In genomic region chr10:68856352-68856751, GRCh38 we compare ENCODE assay signal across 20 cellular contexts. TPM values are rescaled to one million over a fixed set of nuclear protein-coding genes. Genes with fewer than 3 reads are reported as not detected.
DNase-seq lines count a peak whose midpoint lies in the region; ATAC-seq and TF ChIP-seq lines count a peak whose summit lies in the region.
"Had no signal": no experiment of that assay in that cellular context is flagged by ENCODE, and none has a peak within 500 bp of the region (broad histone marks: within the 10 kb centered on the region; RNA-seq: fewer than 3 reads in every experiment).

No MANE protein-coding gene starts in this region.

- no peak overlapping the region for H3K9ac ChIP-seq in mesendoderm (ENCODE audit: low read length)
- H3K9ac ChIP-seq: BLaER1 treated with 17β-estradiol and CSF1 and Interleukin-3, amounts not matched to agents 10 nM and 100 nM had no signal

- H3K23ac ChIP-seq in mesendoderm (ENCODE audit: low read length), result no peak overlapping the region

- no CpG with 5 or more reads among the region's 6 CpGs for WGBS in mesendoderm (ENCODE audit: extremely low coverage, insufficient coverage, low lambda C conversion rate)

- H3K9me3 Mint-ChIP-seq in GM23338, result peaks cover 27% of the 10 kb centered on the region

- H3K79me1 ChIP-seq in mesendoderm (ENCODE audit: low read length), result no peaks in the 10 kb centered on the region

- intact Hi-C loops in Panc1 (cut with micrococcal nuclease; ENCODE audit: unreplicated experiment), result no loop called here

- H2AK5ac ChIP-seq in mesendoderm (ENCODE audit: low read length), result no peak overlapping the region

- H3K36me3 Mint-ChIP-seq in GM23338 (ENCODE audit: low read depth), result peaks cover 20% of the 10 kb centered on the region

- no peak overlapping the region for H3K27ac ChIP-seq in GM23338 (ENCODE audit: low read depth)
- no peak overlapping the region for H3K27ac ChIP-seq in Panc1 (ENCODE audit: low read length)
- H3K27ac ChIP-seq in mesendoderm (ENCODE audit: low read depth, low read length), result no peak overlapping the region
- H3K27ac ChIP-seq in osteoblast (ENCODE audit: low read depth, low read length), result no peak overlapping the region
- H3K27ac ChIP-seq: A549; BLaER1 treated with 17β-estradiol and CSF1 and Interleukin-3, amounts not matched to agents 10 nM and 100 nM had no signal

- no peak for DNase-seq in GM23338 (ENCODE audit: low spot score)
- DNase-seq in Panc1 (ENCODE audit: low read depth, low spot score), result no peak
- no peak for DNase-seq in mesendoderm
- peak; percentile 53 for DNase-seq in osteoblast (ENCODE audit: insufficient read length, low spot score, missing footprints)
- DNase-seq in COR-L47 (lab: John Stamatoyannopoulos, UW), result no peak
- no peak for DNase-seq in NCI-H2227 treated with DMSO at 0.1 percent for 48 hours (lab: John Stamatoyannopoulos, UW)
- DNase-seq: 8988T; ACHN; AML-193; BE2C; CD4-positive, alpha-beta memory T cell; DMS153; EL; GDM1; H9 had no signal

- H2AFZ ChIP-seq in GM23338 (peak overlapping the region; percentile 92), osteoblast (ENCODE audit: low read length) (no peak overlapping the region)

- CTCF ChIA-PET in Panc1 (lab: Charles Lee), result no interaction called here

- H3K9me2 ChIP-seq in GM23338 (ENCODE audit: insufficient read depth), result no peaks in the 10 kb centered on the region

- no peaks in the 10 kb centered on the region for H3K4me1 ChIP-seq in GM23338 (ENCODE audit: insufficient read depth)
- H3K4me1 ChIP-seq in Panc1 (ENCODE audit: control insufficient read depth, insufficient read depth, low read length), result no peaks in the 10 kb centered on the region
- H3K4me1 ChIP-seq in mesendoderm (ENCODE audit: control insufficient read depth, low read depth, low read length), result no peaks in the 10 kb centered on the region
- no peaks in the 10 kb centered on the region for H3K4me1 ChIP-seq in osteoblast (ENCODE audit: insufficient read depth, low read length)
- H3K4me1 ChIP-seq: A549; BE2C; BLaER1 treated with 17β-estradiol and CSF1 and Interleukin-3, amounts not matched to agents 10 nM and 100 nM; Caco-2 had no signal

- in situ Hi-C loops in Panc1 (cut with HindIII; ENCODE audit: low pct_unique_long_range_greater_than_20kb, low sequenced_read_pairs), result no loop called here

- peaks cover 9% of the 10 kb centered on the region for H3K9me3 ChIP-seq in Panc1 (ENCODE audit: control insufficient read depth, insufficient read depth, low read depth, low read length)
- H3K9me3 ChIP-seq in osteoblast (ENCODE audit: low read depth, low read length), result peaks cover 2% of the 10 kb centered on the region

- H3K56ac ChIP-seq in mesendoderm (ENCODE audit: low read length), result peak overlapping the region; percentile 3

- no peak overlapping the region for H3K4me3 Mint-ChIP-seq in GM23338
- H3K4me3 Mint-ChIP-seq: CD4-positive, alpha-beta memory T cell; H9 had no signal

- TF ChIP-seq CTCF in GM23338 (conservative IDR thresholded peaks at IDR 0.05; ENCODE audit: low read depth in 2 of 2), result no peak
- no peak for TF ChIP-seq CTCF in Panc1 (IDR thresholded peaks at IDR 0.05)
- TF ChIP-seq CTCF in osteoblast (IDR thresholded peaks at IDR 0.05; ENCODE audit: extremely low read depth, low read depth, low read length), result no peak

- H3K18ac ChIP-seq in mesendoderm (ENCODE audit: low read length), result no peak overlapping the region

- H4K5ac ChIP-seq in mesendoderm (ENCODE audit: low read length), result no peak overlapping the region

- H4K20me1 ChIP-seq in GM23338 (replicated peaks; ENCODE audit: insufficient read depth), result no peaks in the 10 kb centered on the region
- H4K20me1 ChIP-seq in osteoblast (ENCODE audit: insufficient read depth, low read length), result no peaks in the 10 kb centered on the region
- H4K20me1 ChIP-seq: BLaER1 treated with 17β-estradiol and CSF1 and Interleukin-3, amounts not matched to agents 10 nM and 100 nM had no signal

- POLR2A ChIA-PET in Panc1 (lab: Charles Lee), result no interaction called here

- no peak overlapping the region for H2BK15ac ChIP-seq in mesendoderm (replicated peaks; ENCODE audit: low read depth)

- no peak overlapping the region for H2BK5ac ChIP-seq in mesendoderm (ENCODE audit: low read length)

- no peak overlapping the region for H3K4me3 ChIP-seq in GM23338
- no peak overlapping the region for H3K4me3 ChIP-seq in Panc1 (ENCODE audit: low read depth in 2 of 2, low read length in 2 of 2)
- no peak overlapping the region for H3K4me3 ChIP-seq in mesendoderm (ENCODE audit: low read length)
- no peak overlapping the region for H3K4me3 ChIP-seq in osteoblast (ENCODE audit: insufficient read depth, low read length)
- H3K4me3 ChIP-seq: A549; BLaER1 treated with 17β-estradiol and CSF1 and Interleukin-3, amounts not matched to agents 10 nM and 100 nM had no signal

- ATAC-seq in GM23338, result peak; percentile 34; the same call in 2 of the 3 replicates
- peak; percentile 53 for ATAC-seq in Panc1
- no peak for ATAC-seq in GM21737 (IDR thresholded peaks at IDR 0.05; ENCODE audit: unreplicated experiment)
- ATAC-seq: A549, HCT116 had no signal

- no peak overlapping the region for H3K27ac Mint-ChIP-seq in GM23338
- H3K27ac Mint-ChIP-seq: CD4-positive, alpha-beta memory T cell had no signal

- H3K4ac ChIP-seq in mesendoderm (ENCODE audit: low read depth, low read length), result no peak overlapping the region

- H3K4me2 ChIP-seq in GM23338, result no peak overlapping the region
- no peak overlapping the region for H3K4me2 ChIP-seq in mesendoderm (ENCODE audit: low read length)
- H3K4me2 ChIP-seq in osteoblast (ENCODE audit: insufficient read depth, low read length), result no peak overlapping the region
- H3K4me2 ChIP-seq: A549; BLaER1 treated with 17β-estradiol and CSF1 and Interleukin-3, amounts not matched to agents 10 nM and 100 nM had no signal

- no peaks in the 10 kb centered on the region for H3K79me2 ChIP-seq in GM23338 (replicated peaks; ENCODE audit: insufficient read depth)
- H3K79me2 ChIP-seq in mesendoderm (ENCODE audit: control insufficient read depth, insufficient read depth, low read length), result no peaks in the 10 kb centered on the region
- H3K79me2 ChIP-seq in osteoblast (ENCODE audit: insufficient read depth, low read length), result no peaks in the 10 kb centered on the region

- H3K4me1 Mint-ChIP-seq in GM23338, result peaks cover 11% of the 10 kb centered on the region
- H3K4me1 Mint-ChIP-seq: CD4-positive, alpha-beta memory T cell had no signal

- H3K27me3 ChIP-seq in GM23338 (ENCODE audit: insufficient read depth) (no peaks in the 10 kb centered on the region), Panc1 (ENCODE audit: control insufficient read depth, insufficient read depth, low read length) (no peaks in the 10 kb centered on the region), mesendoderm (ENCODE audit: insufficient read depth, low read length, poor library complexity) (no peaks in the 10 kb centered on the region), osteoblast (ENCODE audit: insufficient read depth, low read length) (peaks cover 20% of the 10 kb centered on the region)
- H3K27me3 ChIP-seq: BE2C; BLaER1 treated with 17β-estradiol and CSF1 and Interleukin-3, amounts not matched to agents 10 nM and 100 nM had no signal

- no peaks in the 10 kb centered on the region for H3K36me3 ChIP-seq in GM23338 (ENCODE audit: insufficient read depth)
- H3K36me3 ChIP-seq in Panc1 (ENCODE audit: control insufficient read depth, insufficient read depth, low read length), result no peaks in the 10 kb centered on the region
- H3K36me3 ChIP-seq in mesendoderm (ENCODE audit: control insufficient read depth, insufficient read depth, low read length), result no peaks in the 10 kb centered on the region
- no peaks in the 10 kb centered on the region for H3K36me3 ChIP-seq in osteoblast (ENCODE audit: insufficient read depth, low read length)
- H3K36me3 ChIP-seq: BE2C had no signal

- H3K27me3 Mint-ChIP-seq in GM23338 (ENCODE audit: insufficient read depth, low read depth, poor library complexity), result peaks cover 5% of the 10 kb centered on the region

- no peak overlapping the region for H4K8ac ChIP-seq in mesendoderm (ENCODE audit: low read depth, low read length)

- no TSS peak for BruUV-seq in Panc1 (replicated peaks; lab: Mats Ljungman, UMichigan)

- no peak overlapping the region for H2BK120ac ChIP-seq in mesendoderm (ENCODE audit: low read depth, low read length)

- H3F3A ChIP-seq in GM23338 (replicated peaks; ENCODE audit: low read depth), result no peaks in the 10 kb centered on the region

TF ChIP-seq in GM23338, 12 proteins besides CTCF, POLR2A, EP300 and RAD21 (continues in another document):
- TF ChIP-seq CREB1 (CRISPR knock-in tag; IDR thresholded peaks at IDR 0.05; ENCODE audit: low read depth), result no peak
- no peak for TF ChIP-seq ZNF331 (CRISPR knock-in tag; IDR thresholded peaks at IDR 0.05; ENCODE audit: low read depth)
- no peak for TF ChIP-seq ZNF114 (CRISPR knock-in tag; IDR thresholded peaks at IDR 0.05)
- no peak for TF ChIP-seq NANOG (IDR thresholded peaks at IDR 0.05; ENCODE audit: borderline replicate concordance)

RNA-seq across cellular contexts. Expression of gene STOX1, which starts 29.0 kb away (rescaled TPM):
- total RNA-seq in GM23338 (2014; rRNA removed; shearing (Covaris generic)), result 2.2 and 2.7 TPM in 2 replicates
- polyA plus RNA-seq in GM23338 (2016; fragmentation: Nextera tagmentation; extraction: Ambion mirVana), result 1.6 and 1.7 TPM in 2 replicates
- total RNA-seq in Panc1 (2021; ENCODE audit: unreplicated experiment) (5.8 TPM), osteoblast (under 0.01 and 0.29 TPM in 2 replicates)
- polyA plus RNA-seq in Panc1 (2012; ENCODE audit: insufficient read length), result 2.2 TPM
- 0.84 TPM for polyA plus RNA-seq in mesendoderm (2013, experiment 1 of 2)
- polyA plus RNA-seq in mesendoderm (2013, experiment 2 of 2), result 0.97 TPM

RNA-seq across cellular contexts. Expression of gene DDX50, which starts 44.8 kb away (rescaled TPM):
- total RNA-seq in GM23338 (2014; rRNA removed; shearing (Covaris generic)), result 37.2 and 38.9 TPM in 2 replicates
- 33.0 and 37.2 TPM in 2 replicates for polyA plus RNA-seq in GM23338 (2016; fragmentation: Nextera tagmentation; extraction: Ambion mirVana)
- total RNA-seq in Panc1 (2021; ENCODE audit: unreplicated experiment) (46.9 TPM), osteoblast (47.0 and 47.1 TPM in 2 replicates)
- 33.3 TPM for polyA plus RNA-seq in Panc1 (2012; ENCODE audit: insufficient read length)
- 28.4 TPM for polyA plus RNA-seq in mesendoderm (2013, experiment 1 of 2)
- polyA plus RNA-seq in mesendoderm (2013, experiment 2 of 2), result 28.8 TPM
